Comparison of ENCODE assay signal across 8 cellular contexts in genomic region chr22:46295277-46295971, GRCh38.
DNase-seq lines count a peak whose midpoint lies in the region; TF ChIP-seq lines count a peak whose summit lies in the region.

No MANE protein-coding gene starts in this region.

- H3K27ac ChIP-seq in ACC112 (ENCODE audit: low read depth, low read length) (0 out of 2 replicates have a peak overlapping the region, but pooled peaks have one; percentile 25), HL-60 (replicated peaks) (no peak overlapping the region)

- H3K36me3 ChIP-seq in ACC112 (ENCODE audit: insufficient read depth, low read length) (no peaks in the 10 kb centered on the region), mucosa of stomach (ENCODE audit: control insufficient read depth, insufficient read depth, low read length) (no peaks in the 10 kb centered on the region)

- H3K4me1 ChIP-seq in ACC112 (ENCODE audit: control insufficient read depth, insufficient read depth, low read length, unreplicated experiment) (peaks cover 9% of the 10 kb centered on the region), mucosa of stomach (ENCODE audit: control insufficient read depth, insufficient read depth, low read length) (peaks cover 18% of the 10 kb centered on the region)

- H3K27me3 ChIP-seq in ACC112 (ENCODE audit: insufficient read depth, low read length) (no peaks in the 10 kb centered on the region), HL-60 (ENCODE audit: insufficient read depth, poor library complexity, severe bottlenecking) (no peaks in the 10 kb centered on the region), mucosa of stomach (ENCODE audit: control insufficient read depth, insufficient read depth, low read length) (no peaks in the 10 kb centered on the region)

- H3K9me3 ChIP-seq in mucosa of stomach (ENCODE audit: control insufficient read depth, low read length) = no peaks in the 10 kb centered on the region

- H3K4me3 ChIP-seq in ACC112 (ENCODE audit: low read depth, low read length) = peak overlapping the region; percentile 91
- H3K4me3 ChIP-seq in HL-60 (replicated peaks; ENCODE audit: insufficient read depth, low read length) = peak overlapping the region; percentile 89
- H3K4me3 ChIP-seq in astrocyte of the cerebellum (ENCODE audit: low read depth, low read length) = peak overlapping the region; percentile 74
- H3K4me3 ChIP-seq in mucosa of stomach (ENCODE audit: low read length) = no peak overlapping the region

- peak overlapping the region; percentile 76 for H3K9ac ChIP-seq in mucosa of stomach (ENCODE audit: low read length)

- POLR2A ChIA-PET in GM10248 (lab: Yijun Ruan, JAX) = interaction anchor here (1.2 kb wide), 1 partner anchor 17 kb away, joined by 3 read pairs; no protein-coding TSS in a partner anchor

- in situ Hi-C loops in astrocyte of the cerebellum (cut with HindIII; ENCODE audit: low sequenced_read_pairs) = no loop called here

- CTCF ChIA-PET in GM10248 (lab: Yijun Ruan, JAX) = interaction anchor here (1.1 to 2.4 kb wide), 5 partner anchors 15 to 178 kb away, joined by 3 to 8 read pairs (median 4); no protein-coding TSS in a partner anchor

- TF ChIP-seq CTCF in HL-60 (IDR thresholded peaks at IDR 0.05; ENCODE audit: insufficient read depth, low read length) (no peak), astrocyte of the cerebellum (IDR thresholded peaks at IDR 0.05; ENCODE audit: low read depth, low read length, missing control alignments) (no peak), GM10248 (IDR thresholded peaks at IDR 0.05; ENCODE audit: control extremely low read depth, extremely low read depth, low read depth, missing control alignments) (no peak)

- DNase-seq in HL-60 (ENCODE audit: low read depth in 1 of 2, low spot score in 1 of 2) (no peak), astrocyte of the cerebellum (ENCODE audit: low read depth) (no peak), NCI-H1694 treated with DMSO at 0.1 percent for 48 hours (lab: John Stamatoyannopoulos, UW) (no peak), NCI-H524 treated with DMSO at 0.1 percent for 48 hours (lab: John Stamatoyannopoulos, UW) (no peak), GM10248 (ENCODE audit: extremely low spot score) (no peak), GOT3 (lab: John Stamatoyannopoulos, UW) (no peak)

- peaks cover 22% of the 10 kb centered on the region for H3K79me2 ChIP-seq in ACC112 (ENCODE audit: control insufficient read depth, insufficient read depth, low read length, unreplicated experiment)

- no peak overlapping the region for H2AFZ ChIP-seq in ACC112 (ENCODE audit: low read length, unreplicated experiment)
